In the genomic region with DNA sequence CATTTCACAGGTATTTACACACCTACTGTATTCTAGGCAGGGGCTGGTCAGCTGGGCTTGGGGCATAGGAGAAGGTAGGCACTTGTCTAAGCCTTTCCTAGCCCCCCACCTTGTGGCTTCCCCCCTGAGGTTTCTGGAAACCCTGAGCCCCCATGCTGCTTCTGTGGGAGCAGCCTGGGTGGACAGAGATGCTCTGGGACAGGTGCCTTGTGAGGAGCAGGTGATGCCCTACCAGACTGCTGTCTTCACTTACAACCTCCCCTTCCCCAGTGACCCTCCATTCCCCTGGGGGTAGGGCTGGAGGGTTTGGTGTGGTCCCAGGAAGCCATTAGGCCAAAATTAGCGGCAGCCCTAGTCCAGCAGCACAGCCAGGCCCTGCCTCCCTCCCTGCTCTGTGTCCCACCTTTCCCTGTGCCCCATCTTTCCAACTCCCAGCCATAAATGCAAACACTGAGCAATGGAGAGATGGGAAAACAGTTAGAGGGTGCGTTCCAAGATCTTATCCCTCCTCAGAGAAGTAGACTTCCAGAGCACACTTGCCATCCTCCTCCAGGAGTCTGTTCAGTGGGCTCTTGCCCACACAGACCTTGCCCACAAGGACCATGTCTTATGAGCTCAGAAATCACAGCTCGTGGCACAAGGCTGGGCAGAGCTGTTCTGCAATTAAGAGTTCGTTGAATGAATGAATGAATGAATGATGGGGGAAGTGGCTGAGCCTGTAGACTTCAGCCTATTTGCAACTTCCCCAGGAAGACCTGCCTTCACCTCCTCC, we compare ENCODE assay signal across 16 cellular contexts. TPM values are rescaled to one million over a fixed set of nuclear protein-coding genes. Genes with fewer than 3 reads are reported as not detected.
DNase-seq lines count a peak whose midpoint lies in the region; FAIRE-seq and TF ChIP-seq lines count a peak whose summit lies in the region.
"Had no signal": no experiment of that assay in that cellular context is flagged by ENCODE, and none has a peak within 500 bp of the region (broad histone marks: within the 10 kb centered on the region; RNA-seq: fewer than 3 reads in every experiment).

No MANE protein-coding gene starts in this region.

- peaks cover 58% of the 10 kb centered on the region for H3K27me3 Mint-ChIP-seq in activated CD4-positive, alpha-beta T cell treated with anti-CD3 and anti-CD28 coated beads, Interleukin-2, amount 10 ng/mL, durations not matched to agents 7 days and 5 days
- H3K27me3 Mint-ChIP-seq in glutamatergic neuron (ENCODE audit: unreplicated experiment) (peaks cover 23% of the 10 kb centered on the region), osteocyte (ENCODE audit: unreplicated experiment) (peaks cover 56% of the 10 kb centered on the region)

- H3K4me1 Mint-ChIP-seq in activated CD4-positive, alpha-beta T cell treated with anti-CD3 and anti-CD28 coated beads, Interleukin-2, amount 10 ng/mL, durations not matched to agents 7 days and 5 days = peaks cover 44% of the 10 kb centered on the region
- H3K4me1 Mint-ChIP-seq in glutamatergic neuron (ENCODE audit: low read depth, unreplicated experiment) (peaks cover 27% of the 10 kb centered on the region), osteocyte (ENCODE audit: unreplicated experiment) (peaks cover 37% of the 10 kb centered on the region)

- no peak overlapping the region for H3K27ac ChIP-seq in RWPE1
- H3K27ac ChIP-seq: ovary had no signal

- peak overlapping the region; percentile 13 for H3K4me3 Mint-ChIP-seq in activated CD4-positive, alpha-beta T cell treated with anti-CD3 and anti-CD28 coated beads, Interleukin-2, amount 10 ng/mL, durations not matched to agents 7 days and 5 days
- H3K4me3 Mint-ChIP-seq in glutamatergic neuron (ENCODE audit: unreplicated experiment) (peak overlapping the region; percentile 71), osteocyte (ENCODE audit: unreplicated experiment) (peak overlapping the region; percentile 55)

- CTCF ChIA-PET in activated CD4-positive, alpha-beta T cell treated with anti-CD3 and anti-CD28 coated beads, Interleukin-2, amount 10 ng/mL, durations not matched to agents 7 days and 5 days (lab: Charles Lee) = no interaction called here
- CTCF ChIA-PET in RWPE1 (lab: Yijun Ruan, JAX) = no interaction called here

- DNase-seq in activated CD4-positive, alpha-beta T cell treated with anti-CD3 and anti-CD28 coated beads, Interleukin-2, amount 10 ng/mL, durations not matched to agents 7 days and 5 days = no peak
- DNase-seq in activated CD4-positive, alpha-beta T cell treated with anti-CD3 and anti-CD28 coated beads, Interleukin-2, amount 50 U/mL, for 1 hour = no peak
- DNase-seq in HTR-8/SVneo (ENCODE audit: insufficient read length, low spot score) (no peak), glutamatergic neuron (no peak), osteocyte (ENCODE audit: extremely low spot score, unreplicated experiment) (no peak), RWPE1 (ENCODE audit: low spot score) (no peak), NCI-H82 (lab: John Stamatoyannopoulos, UW) (no peak), SKM-1 treated with dmso at 0.1 percent for 144 hours (lab: John Stamatoyannopoulos, UW; ENCODE audit: unreplicated experiment) (no peak)
- DNase-seq: activated naive CD8-positive, alpha-beta T cell treated with anti-CD3 and anti-CD28 coated beads, Interleukin-2, amount 50 U/mL, for 24 hours; caudate nucleus; foreskin melanocyte; GOT3 had no signal

- no peaks in the 10 kb centered on the region for H3K9me3 Mint-ChIP-seq in activated CD4-positive, alpha-beta T cell treated with anti-CD3 and anti-CD28 coated beads, Interleukin-2, amount 10 ng/mL, durations not matched to agents 7 days and 5 days
- H3K9me3 Mint-ChIP-seq in glutamatergic neuron (ENCODE audit: unreplicated experiment) = peaks cover 16% of the 10 kb centered on the region
- no peaks in the 10 kb centered on the region for H3K9me3 Mint-ChIP-seq in osteocyte (ENCODE audit: unreplicated experiment)
- H3K9me3 Mint-ChIP-seq: activated naive CD8-positive, alpha-beta T cell treated with anti-CD3 and anti-CD28 coated beads, Interleukin-2, amount 50 U/mL, for 24 hours had no signal

- POLR2A ChIA-PET in activated CD4-positive, alpha-beta T cell treated with anti-CD3 and anti-CD28 coated beads, Interleukin-2, amount 10 ng/mL, durations not matched to agents 7 days and 5 days (lab: Charles Lee) = no interaction called here
- POLR2A ChIA-PET in RWPE1 (lab: Yijun Ruan, JAX; ENCODE audit: low non-redundant PET) = no interaction called here

- H3K27ac Mint-ChIP-seq in activated CD4-positive, alpha-beta T cell treated with anti-CD3 and anti-CD28 coated beads, Interleukin-2, amount 10 ng/mL, durations not matched to agents 7 days and 5 days = no peak overlapping the region
- no peak overlapping the region for H3K27ac Mint-ChIP-seq in glutamatergic neuron (ENCODE audit: unreplicated experiment)
- H3K27ac Mint-ChIP-seq in osteocyte (ENCODE audit: unreplicated experiment) = no peak overlapping the region
- H3K27ac Mint-ChIP-seq: activated naive CD8-positive, alpha-beta T cell treated with anti-CD3 and anti-CD28 coated beads, Interleukin-2, amount 50 U/mL, for 24 hours had no signal

- peak; percentile 4 for FAIRE-seq in HTR-8/SVneo (lab: Jason Lieb, UNC)
- FAIRE-seq: A204.1 had no signal

- TF ChIP-seq CTCF in glutamatergic neuron (IDR thresholded peaks at IDR 0.05; ENCODE audit: partially characterized antibody, unreplicated experiment) (no peak), osteocyte (IDR thresholded peaks at IDR 0.05) (no peak), RWPE1 (conservative IDR thresholded peaks at IDR 0.05; ENCODE audit: low read depth) (no peak)

- peaks cover 2% of the 10 kb centered on the region for H3K36me3 Mint-ChIP-seq in activated CD4-positive, alpha-beta T cell treated with anti-CD3 and anti-CD28 coated beads, Interleukin-2, amount 10 ng/mL, durations not matched to agents 7 days and 5 days (ENCODE audit: low read depth)
- H3K36me3 Mint-ChIP-seq in glutamatergic neuron (ENCODE audit: unreplicated experiment) = no peaks in the 10 kb centered on the region
- no peaks in the 10 kb centered on the region for H3K36me3 Mint-ChIP-seq in osteocyte (ENCODE audit: unreplicated experiment)

RNA-seq across cellular contexts. Expression of a gene that starts 1.4 kb away (rescaled TPM):
- not detected for total RNA-seq in activated CD4-positive, alpha-beta T cell treated with anti-CD3 and anti-CD28 coated beads, Interleukin-2, amount 10 ng/mL, durations not matched to agents 7 days and 5 days
- 1.1 TPM for total RNA-seq in glutamatergic neuron (ENCODE audit: unreplicated experiment)
- not detected in 2 replicates for total RNA-seq in osteocyte
- total RNA-seq: lung, ovary, ureter had no signal

RNA-seq across cellular contexts. Expression of a gene that starts 6.0 kb away (rescaled TPM):
- total RNA-seq in activated CD4-positive, alpha-beta T cell treated with anti-CD3 and anti-CD28 coated beads, Interleukin-2, amount 10 ng/mL, durations not matched to agents 7 days and 5 days = 10 to 100 TPM; 25.9 to 30.3 TPM
- total RNA-seq in glutamatergic neuron (ENCODE audit: unreplicated experiment) = 18.1 TPM
- total RNA-seq in osteocyte = 35.6 and 42.6 TPM in 2 replicates

RNA-seq across cellular contexts. Expression of a gene that starts 41.0 kb away (rescaled TPM):
- total RNA-seq in activated CD4-positive, alpha-beta T cell treated with anti-CD3 and anti-CD28 coated beads, Interleukin-2, amount 10 ng/mL, durations not matched to agents 7 days and 5 days = 100 to 1,000 TPM; 135 to 145 TPM
- total RNA-seq in glutamatergic neuron (ENCODE audit: unreplicated experiment) = 277 TPM
- total RNA-seq in osteocyte = 113 and 127 TPM in 2 replicates

Comparison
In these comparisons a context has a peak if more than half of its experiments do, and no peak if none do; other contexts are left out.
1. H3K4me3 Mint-ChIP-seq: peak in every context shown above with its lines; median percentile 71 in glutamatergic neuron; 55 in osteocyte; 13 in activated CD4-positive, alpha-beta T cell treated with anti-CD3 and anti-CD28 coated beads, Interleukin-2, amount 10 ng/mL, durations not matched to agents 7 days and 5 days.